ENCODE assay signal across 9 cellular contexts in genomic region chr12:40907115-40907521, GRCh38.
DNase-seq lines count a peak whose midpoint lies in the region; ATAC-seq, FAIRE-seq and TF ChIP-seq lines count a peak whose summit lies in the region.
"Had no signal": no experiment of that assay in that cellular context is flagged by ENCODE, and none has a peak within 500 bp of the region (broad histone marks: within the 10 kb centered on the region; RNA-seq: fewer than 3 reads in every experiment).

No MANE protein-coding gene starts in this region.

- H3K36me3 ChIP-seq in fibroblast of lung (ENCODE audit: control insufficient read depth, insufficient read depth, low read length), result no peaks in the 10 kb centered on the region
- no peaks in the 10 kb centered on the region for H3K36me3 ChIP-seq in kidney (ENCODE audit: control insufficient read depth in 1 of 2, insufficient read depth in 2 of 2, low read length in 2 of 2)

- no peak overlapping the region for H3K4me2 ChIP-seq in fibroblast of lung (ENCODE audit: extremely low read depth, insufficient read depth, low read length)

- intact Hi-C loops in kidney (cut with DNase I), result no loop called here

- H3K79me2 ChIP-seq in fibroblast of lung (ENCODE audit: control insufficient read depth, insufficient read depth, low read length), result no peaks in the 10 kb centered on the region

- no peaks in the 10 kb centered on the region for H4K20me1 ChIP-seq in fibroblast of lung (ENCODE audit: control insufficient read depth, extremely low read depth, insufficient read depth, low read length)

- peak; percentile 22 to 46 for DNase-seq in fibroblast of lung (ENCODE audit: low read depth in 2 of 2)
- DNase-seq in iPS-NIHi11 (ENCODE audit: low spot score), result no peak
- DNase-seq in activated CD4-positive, CD25-positive, alpha-beta regulatory T cell treated with anti-CD3 and anti-CD28 coated beads, Interleukin-2, amount 50 U/mL, for 72 hours, result no peak
- no peak for DNase-seq in kidney
- DNase-seq in HCEC 1CT, result no peak
- DNase-seq: NCI-H2029 had no signal

- no peaks in the 10 kb centered on the region for H3K4me1 ChIP-seq in fibroblast of lung (ENCODE audit: control insufficient read depth, extremely low read depth, insufficient read depth, low read length)
- peaks cover 0 to 2% of the 10 kb centered on the region in 2 donors for H3K4me1 ChIP-seq in kidney (ENCODE audit: control insufficient read depth in 1 of 2, insufficient read depth in 1 of 2, low read depth in 1 of 2, low read length in 2 of 2)

- no peak overlapping the region for H3K4me3 ChIP-seq in fibroblast of lung (replicated peaks in 1 of 4; ENCODE audit: control extremely low read depth in 1 of 4, insufficient read depth in 1 of 4, low read depth in 3 of 4, low read length in 4 of 4)
- H3K4me3 ChIP-seq in kidney (ENCODE audit: low read length in 2 of 2), result no peak overlapping the region

- no peak for FAIRE-seq in kidney (lab: Jason Lieb, UNC)

- TF ChIP-seq CTCF in fibroblast of lung (conservative IDR thresholded peaks at IDR 0.05 in 1 of 2, IDR thresholded peaks at IDR 0.05 in 1 of 2; ENCODE audit: low read depth in 1 of 2, low read length in 2 of 2), result no peak
- no peak for TF ChIP-seq CTCF in kidney (IDR thresholded peaks at IDR 0.05; ENCODE audit: borderline replicate concordance, extremely low read depth, insufficient read depth)

- H3K9ac ChIP-seq in fibroblast of lung (ENCODE audit: insufficient read depth, low read length), result no peak overlapping the region
- no peak overlapping the region for H3K9ac ChIP-seq in kidney (ENCODE audit: low read length in 2 of 2)

- ATAC-seq in GM18502 (IDR thresholded peaks at IDR 0.05; ENCODE audit: poor library complexity, unreplicated experiment) (peak; percentile 98), GM21529 (IDR thresholded peaks at IDR 0.05; ENCODE audit: unreplicated experiment) (peak; percentile 95), HG03520 (IDR thresholded peaks at IDR 0.05; ENCODE audit: unreplicated experiment) (peak; percentile 91)

- H3K27ac ChIP-seq in fibroblast of lung (ENCODE audit: insufficient read depth, low read length), result no peak overlapping the region
- no peak overlapping the region for H3K27ac ChIP-seq in kidney (ENCODE audit: low read depth in 2 of 2, low read length in 2 of 2)

- H3K9me3 ChIP-seq in fibroblast of lung (ENCODE audit: control insufficient read depth, insufficient read depth, low read depth, low read length) (no peaks in the 10 kb centered on the region), kidney (ENCODE audit: control insufficient read depth in 1 of 2, low read length in 2 of 2) (no peaks in the 10 kb centered on the region)

- H2AFZ ChIP-seq in fibroblast of lung (ENCODE audit: low read length), result no peak overlapping the region

- no peaks in the 10 kb centered on the region for H3K27me3 ChIP-seq in fibroblast of lung (ENCODE audit: control insufficient read depth, insufficient read depth, low read length)

Comparison
In these comparisons a context has a peak if more than half of its experiments do, and no peak if none do; other contexts are left out.
1. DNase-seq: peak in fibroblast of lung (2 of 2); none in iPS-NIHi11 (single experiment), activated CD4-positive, CD25-positive, alpha-beta regulatory T cell treated with anti-CD3 and anti-CD28 coated beads, Interleukin-2, amount 50 U/mL, for 72 hours (single experiment), kidney (single experiment) and HCEC 1CT (single experiment).
2. Peak in every context shown above with its lines, with median percentiles within 50 percentile points of each other: ATAC-seq.